ENCODE assay signal across 9 cellular contexts in genomic region chr9:133589454-133590227, GRCh38. TPM values are rescaled to one million over a fixed set of nuclear protein-coding genes. Genes with fewer than 3 reads are reported as not detected.
A peak's percentile ranks its signal among the peaks of the same experiment; 100 is the strongest.
DNase-seq lines count a peak whose midpoint lies in the region; ATAC-seq and TF ChIP-seq lines count a peak whose summit lies in the region.
"Had no signal": no experiment of that assay in that cellular context is flagged by ENCODE, and none has a peak within 500 bp of the region (broad histone marks: within the 10 kb centered on the region; RNA-seq: fewer than 3 reads in every experiment).

No MANE protein-coding gene starts in this region.

- no peaks in the 10 kb centered on the region for H3K4me1 Mint-ChIP-seq in activated CD4-positive, alpha-beta memory T cell treated with anti-CD3 and anti-CD28 coated beads, Interleukin-2, amount 10 ng/mL, durations not matched to agents 7 days and 5 days
- H3K4me1 Mint-ChIP-seq in stimulated activated effector memory CD8-positive, alpha-beta T cell treated with anti-CD3 and anti-CD28 coated beads, Interleukin-12 subunit alpha, Interleukin-12 subunit beta, amount 100 ng/mL, for 72 hours, result no peaks in the 10 kb centered on the region

- peak; percentile 38 for TF ChIP-seq CTCF in fibroblast of the aortic adventitia (IDR thresholded peaks at IDR 0.05; ENCODE audit: insufficient read depth, low read length)

- H3K4me3 ChIP-seq in fibroblast of the aortic adventitia (ENCODE audit: low read depth, low read length), result no peak overlapping the region

- POLR2A ChIA-PET in activated CD4-positive, alpha-beta memory T cell treated with anti-CD3 and anti-CD28 coated beads, Interleukin-2, amount 10 ng/mL, durations not matched to agents 7 days and 5 days (lab: Charles Lee), result no interaction called here

- no peak for ATAC-seq in stimulated activated effector memory CD8-positive, alpha-beta T cell treated with anti-CD3 and anti-CD28 coated beads, Interleukin-12 subunit alpha, Interleukin-12 subunit beta, amount 100 ng/mL, for 72 hours
- no peak for ATAC-seq in HG03521 (IDR thresholded peaks at IDR 0.05; ENCODE audit: unreplicated experiment)

- no peak overlapping the region for H3K4me3 Mint-ChIP-seq in activated CD4-positive, alpha-beta memory T cell treated with anti-CD3 and anti-CD28 coated beads, Interleukin-2, amount 10 ng/mL, durations not matched to agents 7 days and 5 days
- no peak overlapping the region for H3K4me3 Mint-ChIP-seq in stimulated activated effector memory CD8-positive, alpha-beta T cell treated with anti-CD3 and anti-CD28 coated beads, Interleukin-12 subunit alpha, Interleukin-12 subunit beta, amount 100 ng/mL, for 72 hours

- CTCF ChIA-PET in activated CD4-positive, alpha-beta memory T cell treated with anti-CD3 and anti-CD28 coated beads, Interleukin-2, amount 10 ng/mL, durations not matched to agents 7 days and 5 days (lab: Charles Lee), result interaction anchor here (0.8 to 1.6 kb wide), 2 partner anchors 87 to 94 kb away, joined by 3 read pairs; no protein-coding TSS in a partner anchor

- no peaks in the 10 kb centered on the region for H3K36me3 Mint-ChIP-seq in activated CD4-positive, alpha-beta memory T cell treated with anti-CD3 and anti-CD28 coated beads, Interleukin-2, amount 10 ng/mL, durations not matched to agents 7 days and 5 days (ENCODE audit: low read depth)
- peaks cover 5% of the 10 kb centered on the region for H3K36me3 Mint-ChIP-seq in stimulated activated effector memory CD8-positive, alpha-beta T cell treated with anti-CD3 and anti-CD28 coated beads, Interleukin-12 subunit alpha, Interleukin-12 subunit beta, amount 100 ng/mL, for 72 hours

- peaks cover 3% of the 10 kb centered on the region for H3K9me3 Mint-ChIP-seq in activated CD4-positive, alpha-beta memory T cell treated with anti-CD3 and anti-CD28 coated beads, Interleukin-2, amount 10 ng/mL, durations not matched to agents 7 days and 5 days
- H3K9me3 Mint-ChIP-seq in stimulated activated effector memory CD8-positive, alpha-beta T cell treated with anti-CD3 and anti-CD28 coated beads, Interleukin-12 subunit alpha, Interleukin-12 subunit beta, amount 100 ng/mL, for 72 hours, result peaks cover 3% of the 10 kb centered on the region

- H3K27ac Mint-ChIP-seq in activated CD4-positive, alpha-beta memory T cell treated with anti-CD3 and anti-CD28 coated beads, Interleukin-2, amount 10 ng/mL, durations not matched to agents 7 days and 5 days, result no peak overlapping the region
- H3K27ac Mint-ChIP-seq in stimulated activated effector memory CD8-positive, alpha-beta T cell treated with anti-CD3 and anti-CD28 coated beads, Interleukin-12 subunit alpha, Interleukin-12 subunit beta, amount 100 ng/mL, for 72 hours, result no peak overlapping the region

- peak; percentile 21 to 33 for DNase-seq in SHP77 (lab: John Stamatoyannopoulos, UW)
- no peak for DNase-seq in SHP77 treated with DMSO at 0.1 percent for 48 hours (lab: John Stamatoyannopoulos, UW)
- DNase-seq in activated CD4-positive, alpha-beta memory T cell treated with anti-CD3 and anti-CD28 coated beads, Interleukin-2, amount 10 ng/mL, durations not matched to agents 7 days and 5 days, result peak; percentile 34
- DNase-seq in fibroblast of the aortic adventitia (ENCODE audit: low read depth), result no peak
- DNase-seq in stimulated activated effector memory CD8-positive, alpha-beta T cell treated with anti-CD3 and anti-CD28 coated beads, Interleukin-12 subunit alpha, Interleukin-12 subunit beta, amount 100 ng/mL, for 72 hours (ENCODE audit: low spot score in 2 of 2), result peak; percentile 16 to 58
- no peak for DNase-seq in NCI-H1092 treated with DMSO at 0.1 percent for 48 hours (lab: John Stamatoyannopoulos, UW)
- no peak for DNase-seq in DMS153 treated with DMSO at 0.1 percent for 48 hours (lab: John Stamatoyannopoulos, UW; ENCODE audit: unreplicated experiment)
- DNase-seq: IMR-90 had no signal

- H3K27me3 Mint-ChIP-seq in activated CD4-positive, alpha-beta memory T cell treated with anti-CD3 and anti-CD28 coated beads, Interleukin-2, amount 10 ng/mL, durations not matched to agents 7 days and 5 days, result peaks cover 4% of the 10 kb centered on the region

RNA-seq across cellular contexts. Expression of gene FAM163B, which starts 19.5 kb away (rescaled TPM):
- not detected for total RNA-seq in activated CD4-positive, alpha-beta memory T cell treated with anti-CD3 and anti-CD28 coated beads, Interleukin-2, amount 10 ng/mL, durations not matched to agents 7 days and 5 days
- not detected in 2 replicates for total RNA-seq in fibroblast of the aortic adventitia (ENCODE audit: low replicate concordance)
- total RNA-seq: IMR-90 had no signal

RNA-seq across cellular contexts. Expression of gene DBH, which starts 46.5 kb away (rescaled TPM):
- total RNA-seq in activated CD4-positive, alpha-beta memory T cell treated with anti-CD3 and anti-CD28 coated beads, Interleukin-2, amount 10 ng/mL, durations not matched to agents 7 days and 5 days, result not detected
- not detected in 2 replicates for total RNA-seq in fibroblast of the aortic adventitia (ENCODE audit: low replicate concordance)
- total RNA-seq: IMR-90 had no signal

RNA-seq across cellular contexts. Expression of gene ADAMTSL2, which starts 55.1 kb away (rescaled TPM):
- not detected for total RNA-seq in activated CD4-positive, alpha-beta memory T cell treated with anti-CD3 and anti-CD28 coated beads, Interleukin-2, amount 10 ng/mL, durations not matched to agents 7 days and 5 days
- total RNA-seq in fibroblast of the aortic adventitia (ENCODE audit: low replicate concordance), result 0.16 TPM in 1 of 2 replicates, not detected in the other
- total RNA-seq: IMR-90 had no signal

Comparison
In these comparisons a context has a peak if more than half of its experiments do, and no peak if none do; other contexts are left out.
1. DNase-seq: peak in SHP77 (2 of 2), activated CD4-positive, alpha-beta memory T cell treated with anti-CD3 and anti-CD28 coated beads, Interleukin-2, amount 10 ng/mL, durations not matched to agents 7 days and 5 days (single experiment) and stimulated activated effector memory CD8-positive, alpha-beta T cell treated with anti-CD3 and anti-CD28 coated beads, Interleukin-12 subunit alpha, Interleukin-12 subunit beta, amount 100 ng/mL, for 72 hours (2 of 2); none in SHP77 treated with DMSO at 0.1 percent for 48 hours (single experiment), fibroblast of the aortic adventitia (single experiment), NCI-H1092 treated with DMSO at 0.1 percent for 48 hours (single experiment) and DMS153 treated with DMSO at 0.1 percent for 48 hours (single experiment).